In the genomic region with DNA sequence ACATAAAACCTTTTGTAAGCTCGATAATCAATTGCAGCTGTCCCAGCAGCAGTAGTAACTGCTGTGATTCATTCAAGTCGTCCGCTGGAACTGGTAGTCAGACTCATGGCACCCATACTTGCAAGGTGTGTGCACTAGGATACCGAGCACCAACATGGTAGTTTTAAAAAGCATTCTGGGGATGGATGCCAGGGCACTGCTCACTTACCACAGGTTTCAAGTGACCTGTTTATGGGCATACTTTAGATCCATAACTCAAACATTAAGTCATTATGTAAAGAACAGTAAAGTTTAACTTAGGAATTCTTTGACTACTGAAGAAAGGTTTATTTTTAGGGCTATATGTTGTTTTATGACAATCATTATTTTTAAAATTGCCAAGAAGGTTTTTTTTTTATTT, we compare ENCODE assay signal across 22 cellular contexts.
DNase-seq lines count a peak whose midpoint lies in the region; ATAC-seq and TF ChIP-seq lines count a peak whose summit lies in the region.
"Had no signal": no experiment of that assay in that cellular context is flagged by ENCODE, and none has a peak within 500 bp of the region (broad histone marks: within the 10 kb centered on the region; RNA-seq: fewer than 3 reads in every experiment).

No MANE protein-coding gene starts in this region.

- H3K79me2 ChIP-seq in DND-41 (ENCODE audit: insufficient read depth, low read length) = no peaks in the 10 kb centered on the region
- no peaks in the 10 kb centered on the region for H3K79me2 ChIP-seq in neural progenitor cell (ENCODE audit: low read depth)

- no peak overlapping the region for H3K27ac Mint-ChIP-seq in neural progenitor cell
- H3K27ac Mint-ChIP-seq: CD14-positive monocyte; CD4-positive, alpha-beta memory T cell; HFFc6; IgD-negative memory B cell had no signal

- H3K27me3 Mint-ChIP-seq in neural progenitor cell (ENCODE audit: insufficient read depth, low read depth) = no peaks in the 10 kb centered on the region
- H3K27me3 Mint-ChIP-seq: CD4-positive, alpha-beta memory T cell; IgD-negative memory B cell had no signal

- DNase-seq in DND-41 (no peak), LNCaP clone FGC (ENCODE audit: low read depth) (peak; percentile 97), T1000 (lab: John Stamatoyannopoulos, UW) (peak; percentile 2), neural progenitor cell (ENCODE audit: low spot score) (no peak), T-helper 9 cell (no peak), GM19238 (ENCODE audit: insufficient read length, low spot score) (no peak)
- DNase-seq in activated CD8-positive, alpha-beta memory T cell treated with anti-CD3 and anti-CD28 coated beads for 24 hours = no peak
- DNase-seq: AML-193; CD4-positive, alpha-beta memory T cell; DMS153; DMS79; GDM1; GOT3; H7; HFFc6; KBM-7 had no signal

- ATAC-seq in DND-41 (ENCODE audit: insufficient read depth, low read depth) = no peak
- ATAC-seq in HG03108 (IDR thresholded peaks at IDR 0.05; ENCODE audit: unreplicated experiment) = no peak
- ATAC-seq: A549, HCT116, HepG2 had no signal

- no peak for TF ChIP-seq CTCF in DND-41 (IDR thresholded peaks at IDR 0.05; ENCODE audit: borderline replicate concordance, extremely low read depth, low read length, poor library complexity, severe bottlenecking)
- TF ChIP-seq CTCF in LNCaP clone FGC (IDR thresholded peaks at IDR 0.05; ENCODE audit: control insufficient read depth, extremely low read depth, insufficient read depth) = no peak
- TF ChIP-seq CTCF in neural progenitor cell (IDR thresholded peaks at IDR 0.05) = no peak

- peaks cover 4% of the 10 kb centered on the region for H3K9me3 Mint-ChIP-seq in neural progenitor cell

- H3K4me2 ChIP-seq in DND-41 (ENCODE audit: insufficient read depth, low read length) = no peak overlapping the region
- no peak overlapping the region for H3K4me2 ChIP-seq in neural progenitor cell
- H3K4me2 ChIP-seq: A549 had no signal

- H3K27ac ChIP-seq in DND-41 (ENCODE audit: low read length) (no peak overlapping the region), neural progenitor cell (no peak overlapping the region)
- H3K27ac ChIP-seq: A549 had no signal

- H3K4me1 ChIP-seq in DND-41 (ENCODE audit: insufficient read depth, low read length) = peaks cover 49% of the 10 kb centered on the region
- no peaks in the 10 kb centered on the region for H3K4me1 ChIP-seq in neural progenitor cell
- H3K4me1 ChIP-seq: A549 had no signal

- no peaks in the 10 kb centered on the region for H4K20me1 ChIP-seq in DND-41 (ENCODE audit: insufficient read depth, low read length)
- no peaks in the 10 kb centered on the region for H4K20me1 ChIP-seq in neural progenitor cell (ENCODE audit: low read depth)

- H3K4me3 ChIP-seq in DND-41 (ENCODE audit: low read depth in 1 of 2, low read length in 2 of 2) = no peak overlapping the region
- H3K4me3 ChIP-seq in LNCaP clone FGC (ENCODE audit: low read depth, low read length) = no peak overlapping the region
- H3K4me3 ChIP-seq in neural progenitor cell = no peak overlapping the region
- H3K4me3 ChIP-seq: A549 had no signal

- H3K4me1 Mint-ChIP-seq in neural progenitor cell = peaks cover 18% of the 10 kb centered on the region
- H3K4me1 Mint-ChIP-seq: CD14-positive monocyte; CD4-positive, alpha-beta memory T cell; IgD-negative memory B cell had no signal

- H3K9me3 ChIP-seq in DND-41 (ENCODE audit: insufficient read depth, low read length, severe bottlenecking) (peaks cover 3% of the 10 kb centered on the region), neural progenitor cell (ENCODE audit: low read depth) (peaks cover 5% of the 10 kb centered on the region)
- H3K9me3 ChIP-seq: A549 had no signal

- H3K9ac ChIP-seq in DND-41 (ENCODE audit: low read depth, low read length) (no peak overlapping the region), neural progenitor cell (no peak overlapping the region)

- H3K27me3 ChIP-seq in DND-41 (ENCODE audit: insufficient read depth, low read length, poor library complexity) = no peaks in the 10 kb centered on the region
- H3K27me3 ChIP-seq in neural progenitor cell = no peaks in the 10 kb centered on the region

- H3K36me3 ChIP-seq in DND-41 (ENCODE audit: insufficient read depth, low read length) = no peaks in the 10 kb centered on the region
- H3K36me3 ChIP-seq in neural progenitor cell = no peaks in the 10 kb centered on the region

- H3K36me3 Mint-ChIP-seq in neural progenitor cell = no peaks in the 10 kb centered on the region
- H3K36me3 Mint-ChIP-seq: CD14-positive monocyte; CD4-positive, alpha-beta memory T cell; IgD-negative memory B cell had no signal

- peak overlapping the region; percentile 15; the same call in 1 of the 2 replicates for H2AFZ ChIP-seq in DND-41 (ENCODE audit: low read depth, low read length)
- H2AFZ ChIP-seq in neural progenitor cell (replicated peaks) = peak overlapping the region; percentile 18

- H3F3A ChIP-seq in neural progenitor cell (ENCODE audit: low read depth) = no peaks in the 10 kb centered on the region

- H3K4me3 Mint-ChIP-seq in neural progenitor cell = no peak overlapping the region
- H3K4me3 Mint-ChIP-seq: CD14-positive monocyte; CD4-positive, alpha-beta memory T cell; HFFc6; IgD-negative memory B cell had no signal

Comparison
In these comparisons a context has a peak if more than half of its experiments do, and no peak if none do; other contexts are left out.
1. DNase-seq: peak in LNCaP clone FGC (single experiment) and T1000 (single experiment); none in DND-41 (single experiment), neural progenitor cell (single experiment), activated CD8-positive, alpha-beta memory T cell treated with anti-CD3 and anti-CD28 coated beads for 24 hours (single experiment), T-helper 9 cell (single experiment) and GM19238 (single experiment).